16 cellular contexts compared by ENCODE assay signal in the genomic region with DNA sequence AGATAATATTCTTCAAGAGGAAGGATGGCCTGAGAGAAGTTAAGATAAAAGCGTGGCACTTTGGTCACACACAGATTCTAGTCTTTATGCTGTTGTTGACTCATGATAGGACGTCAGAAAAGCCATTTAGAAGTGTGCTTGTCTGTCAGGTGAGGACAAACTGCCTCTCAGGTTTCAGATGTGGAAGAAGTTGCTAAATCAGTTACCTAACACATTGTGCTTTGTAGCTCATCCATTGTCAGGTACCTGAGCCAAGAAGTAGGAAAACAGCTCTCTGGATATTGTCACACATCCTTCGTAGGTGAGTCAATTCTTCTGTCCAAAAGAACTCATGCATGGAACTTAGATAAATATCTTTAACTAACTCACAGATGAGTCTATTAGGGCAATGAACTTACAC. TPM values are rescaled to one million over a fixed set of nuclear protein-coding genes. Genes with fewer than 3 reads are reported as not detected.
"Had no signal": no experiment of that assay in that cellular context is flagged by ENCODE, and none has a peak within 500 bp of the region (broad histone marks: within the 10 kb centered on the region; RNA-seq: fewer than 3 reads in every experiment).

No MANE protein-coding gene starts in this region.

- H3K9me3 ChIP-seq: left ventricle myocardium inferior, psoas muscle had no signal

- H3K36me3 Mint-ChIP-seq: activated naive CD8-positive, alpha-beta T cell treated with anti-CD3 and anti-CD28 coated beads for 36 hours; memory B cell had no signal

- ATAC-seq: effector memory CD8-positive, alpha-beta T cell; psoas muscle; sciatic nerve; stimulated activated naive CD8-positive, alpha-beta T cell treated with anti-CD3 and anti-CD28 coated beads, Interleukin-15, amount 100 ng/mL, for 72 hours had no signal

- H3K4me1 ChIP-seq: psoas muscle had no signal

- FAIRE-seq: keratinocyte had no signal

- DNase-seq: activated CD4-positive, alpha-beta T cell treated with anti-CD3 and anti-CD28 coated beads, Interleukin-2, amount 10 ng/mL, durations not matched to agents 7 days and 5 days; activated CD8-positive, alpha-beta memory T cell treated with anti-CD3 and anti-CD28 coated beads, Interleukin-2, amount 50 U/mL, for 48 hours; activated gamma-delta T cell treated with Interleukin-2 at 50 U/mL for 16 hours; activated naive CD8-positive, alpha-beta T cell treated with anti-CD3 and anti-CD28 coated beads for 36 hours; amygdala; brain microvascular endothelial cell; effector memory CD8-positive, alpha-beta T cell; left ventricle myocardium inferior; psoas muscle; stimulated activated CD4-positive, alpha-beta T cell treated with anti-CD3 and anti-CD28 coated beads, Interleukin-1b, Interleukin-23, amount 100 ng/mL, for 48 hours; stimulated activated naive CD8-positive, alpha-beta T cell treated with anti-CD3 and anti-CD28 coated beads, Interleukin-15, amount 100 ng/mL, for 72 hours had no signal

- H3K27ac Mint-ChIP-seq: activated CD4-positive, alpha-beta T cell treated with anti-CD3 and anti-CD28 coated beads, Interleukin-2, amount 10 ng/mL, durations not matched to agents 7 days and 5 days; activated naive CD8-positive, alpha-beta T cell treated with anti-CD3 and anti-CD28 coated beads for 36 hours; dendritic cell treated with granulocyte-macrophage colony-stimulating factor and Interleukin-4, amounts not matched to agents 40 ng/mL and 50 ng/mL, for 4 days; effector memory CD8-positive, alpha-beta T cell; memory B cell; stimulated activated naive CD8-positive, alpha-beta T cell treated with anti-CD3 and anti-CD28 coated beads, Interleukin-15, amount 100 ng/mL, for 72 hours had no signal

- H3K4me3 Mint-ChIP-seq: activated CD4-positive, alpha-beta T cell treated with anti-CD3 and anti-CD28 coated beads, Interleukin-2, amount 10 ng/mL, durations not matched to agents 7 days and 5 days; activated naive CD8-positive, alpha-beta T cell treated with anti-CD3 and anti-CD28 coated beads for 36 hours; dendritic cell treated with granulocyte-macrophage colony-stimulating factor and Interleukin-4, amounts not matched to agents 40 ng/mL and 50 ng/mL, for 4 days; effector memory CD8-positive, alpha-beta T cell; memory B cell; stimulated activated naive CD8-positive, alpha-beta T cell treated with anti-CD3 and anti-CD28 coated beads, Interleukin-15, amount 100 ng/mL, for 72 hours had no signal

- H3K4me1 Mint-ChIP-seq: activated CD4-positive, alpha-beta T cell treated with anti-CD3 and anti-CD28 coated beads, Interleukin-2, amount 10 ng/mL, durations not matched to agents 7 days and 5 days; activated naive CD8-positive, alpha-beta T cell treated with anti-CD3 and anti-CD28 coated beads for 36 hours; memory B cell; stimulated activated naive CD8-positive, alpha-beta T cell treated with anti-CD3 and anti-CD28 coated beads, Interleukin-15, amount 100 ng/mL, for 72 hours had no signal

- H3K4me3 ChIP-seq: left ventricle myocardium inferior, psoas muscle had no signal

- H3K27me3 ChIP-seq: brain microvascular endothelial cell had no signal

- H3K27ac ChIP-seq: brain microvascular endothelial cell, left ventricle myocardium inferior, psoas muscle had no signal

- H3K9me3 Mint-ChIP-seq: activated CD4-positive, alpha-beta T cell treated with anti-CD3 and anti-CD28 coated beads, Interleukin-2, amount 10 ng/mL, durations not matched to agents 7 days and 5 days; activated naive CD8-positive, alpha-beta T cell treated with anti-CD3 and anti-CD28 coated beads for 36 hours had no signal

- H3K36me3 ChIP-seq: brain microvascular endothelial cell, left ventricle myocardium inferior had no signal

- H3K27me3 Mint-ChIP-seq: activated CD4-positive, alpha-beta T cell treated with anti-CD3 and anti-CD28 coated beads, Interleukin-2, amount 10 ng/mL, durations not matched to agents 7 days and 5 days; activated naive CD8-positive, alpha-beta T cell treated with anti-CD3 and anti-CD28 coated beads for 36 hours; dendritic cell treated with granulocyte-macrophage colony-stimulating factor and Interleukin-4, amounts not matched to agents 40 ng/mL and 50 ng/mL, for 4 days; effector memory CD8-positive, alpha-beta T cell; memory B cell; stimulated activated naive CD8-positive, alpha-beta T cell treated with anti-CD3 and anti-CD28 coated beads, Interleukin-15, amount 100 ng/mL, for 72 hours had no signal

RNA-seq across cellular contexts. Expression of a gene that starts 49.5 kb away (rescaled TPM):
- total RNA-seq: activated CD4-positive, alpha-beta T cell treated with anti-CD3 and anti-CD28 coated beads, Interleukin-2, amount 10 ng/mL, durations not matched to agents 7 days and 5 days; activated naive CD8-positive, alpha-beta T cell treated with anti-CD3 and anti-CD28 coated beads for 36 hours; osteoblast had no signal
